In genomic region chr22:37318255-37319109, GRCh38 we compare ENCODE assay signal across 19 cellular contexts. TPM values are rescaled to one million over a fixed set of nuclear protein-coding genes. Genes with fewer than 3 reads are reported as not detected.
DNase-seq lines count a peak whose midpoint lies in the region; ATAC-seq, FAIRE-seq and TF ChIP-seq lines count a peak whose summit lies in the region.
"Had no signal": no experiment of that assay in that cellular context is flagged by ENCODE, and none has a peak within 500 bp of the region (broad histone marks: within the 10 kb centered on the region; RNA-seq: fewer than 3 reads in every experiment).

No MANE protein-coding gene starts in this region.

- H4K20me1 ChIP-seq in H9 (ENCODE audit: control insufficient read depth, insufficient read depth, insufficient read length) (no peaks in the 10 kb centered on the region), keratinocyte (ENCODE audit: control insufficient read depth, extremely low read depth, insufficient read depth, low read length) (no peaks in the 10 kb centered on the region)

- dilution Hi-C loops in keratinocyte (cut with MboI; ENCODE audit: extremely low pct_ligation_motif_present, low sequenced_read_pairs), result no loop called here

- H4K91ac ChIP-seq in H9 (ENCODE audit: insufficient read length, low read depth, low read length), result no peak overlapping the region

- no peak overlapping the region for H2BK12ac ChIP-seq in H9 (ENCODE audit: insufficient read length, low read depth, low read length)

- no peaks in the 10 kb centered on the region for H3K79me1 ChIP-seq in H9 (ENCODE audit: insufficient read depth, low read depth, low read length, poor library complexity, severe bottlenecking)

- H3K4me3 Mint-ChIP-seq in H9, result no peak overlapping the region; a peak in 1 of 5 replicates
- H3K4me3 Mint-ChIP-seq: CD4-positive, alpha-beta memory T cell; dendritic cell treated with granulocyte-macrophage colony-stimulating factor and Interleukin-4, amounts not matched to agents 40 ng/mL and 50 ng/mL, for 4 days; mesothelial cell of epicardium; neural crest cell had no signal

- no peak overlapping the region for H2BK20ac ChIP-seq in H9 (ENCODE audit: low read depth, low read length, poor library complexity, severe bottlenecking)

- no peak overlapping the region for H4K8ac ChIP-seq in H9 (replicated peaks; ENCODE audit: insufficient read length, low read depth, low read length)

- no CpG with 5 or more reads among the region's 18 CpGs for WGBS in H9 (ENCODE audit: extremely low coverage, insufficient read length, low lambda C conversion rate)
- WGBS in stomach, 5 donors, result 77 to 83% (median 78%) methylated on average over 15 to 18 of the region's 18 CpGs

- no peak overlapping the region for H2AK5ac ChIP-seq in H9 (ENCODE audit: insufficient read length, low read length)

- H3K9ac ChIP-seq in H9 (ENCODE audit: extremely low read depth, insufficient read length, low read length), result no peak overlapping the region
- no peak overlapping the region for H3K9ac ChIP-seq in keratinocyte (ENCODE audit: control insufficient read depth, extremely low read depth, insufficient read depth, low read length)

- H2AFZ ChIP-seq in H9 (ENCODE audit: low read length), result no peak overlapping the region
- no peak overlapping the region for H2AFZ ChIP-seq in keratinocyte (ENCODE audit: control insufficient read depth, low read length)

- H3K36me3 ChIP-seq in WERI-Rb-1 (no peaks in the 10 kb centered on the region), keratinocyte (ENCODE audit: control insufficient read depth in 2 of 2, extremely low read depth in 1 of 2, insufficient read depth in 2 of 2, low read length in 2 of 2) (no peaks in the 10 kb centered on the region), stomach (no peaks in the 10 kb centered on the region)
- H3K36me3 ChIP-seq: breast epithelium had no signal

- H3K4me1 Mint-ChIP-seq in H9, result peaks cover 10 to 17% of the 10 kb centered on the region in 2 experiments
- H3K4me1 Mint-ChIP-seq: neural crest cell had no signal

- H3K27me3 Mint-ChIP-seq in H9 (ENCODE audit: low read depth), result peaks cover 43% of the 10 kb centered on the region

- DNase-seq in 8988T, result peak; percentile 73
- no peak for DNase-seq in H9
- DNase-seq in WERI-Rb-1, result no peak
- DNase-seq in keratinocyte (ENCODE audit: low read depth, low spot score), result no peak
- no peak for DNase-seq in pons (ENCODE audit: low spot score)
- DNase-seq in stomach, result no peak
- no peak for DNase-seq in ACHN
- DNase-seq: activated CD4-positive, CD25-positive, alpha-beta regulatory T cell treated with anti-CD3 and anti-CD28 coated beads, Interleukin-2, amount 50 U/mL, for 72 hours; activated CD8-positive, alpha-beta memory T cell treated with anti-CD3 and anti-CD28 coated beads for 24 hours; DMS79; NCI-H526 treated with DMSO at 0.1 percent for 48 hours; stimulated activated CD4-positive, alpha-beta T cell treated with anti-CD3 and anti-CD28 coated beads, Interleukin-15, amount 100 ng/mL, for 24 hours had no signal

- H3K79me2 ChIP-seq in H9 (ENCODE audit: insufficient read depth, low read length) (no peaks in the 10 kb centered on the region), keratinocyte (ENCODE audit: control insufficient read depth, insufficient read depth, low read length) (no peaks in the 10 kb centered on the region)

- no peak overlapping the region for H3T11ph ChIP-seq in H9 (ENCODE audit: low read length)

- H2BK5ac ChIP-seq in H9 (ENCODE audit: insufficient read length, low read length), result no peak overlapping the region

- H2BK120ac ChIP-seq in H9 (ENCODE audit: low read depth, low read length, poor library complexity, severe bottlenecking), result no peak overlapping the region

- in situ Hi-C loops in ACHN (cut with HindIII; ENCODE audit: low pct_ligation_motif_present, low pct_unique_long_range_greater_than_20kb, low sequenced_read_pairs), result no loop called here

- H4K5ac ChIP-seq in H9 (ENCODE audit: insufficient read length, low read depth, low read length), result no peak overlapping the region

- no peak overlapping the region for H3K56ac ChIP-seq in H9 (ENCODE audit: insufficient read length, low read depth, low read length)

- H3K4ac ChIP-seq in H9 (ENCODE audit: low read depth, low read length), result no peak overlapping the region

- intact Hi-C loops in stomach (cut with DNase I; ENCODE audit: low total_unique reads), result loop anchor here (10.0 kb wide), 1 partner anchor 116 kb away; no protein-coding TSS in a partner anchor

- no peak overlapping the region for H3K4me3 ChIP-seq in WERI-Rb-1 (ENCODE audit: low read depth, low read length)
- H3K4me3 ChIP-seq in keratinocyte (ENCODE audit: control insufficient read depth in 2 of 3, extremely low read depth in 1 of 3, insufficient read depth in 2 of 3, low read depth in 1 of 3, low read length in 3 of 3), result no peak overlapping the region
- H3K4me3 ChIP-seq in stomach, result no peak overlapping the region
- H3K4me3 ChIP-seq: breast epithelium had no signal

- no peak overlapping the region for H2BK15ac ChIP-seq in H9 (ENCODE audit: low read depth, low read length)

- H3K27me3 ChIP-seq in H9 (ENCODE audit: insufficient read depth, low read length) (no peaks in the 10 kb centered on the region), WERI-Rb-1 (ENCODE audit: insufficient read depth, low read depth, severe bottlenecking) (no peaks in the 10 kb centered on the region), keratinocyte (ENCODE audit: control insufficient read depth, extremely low read depth, insufficient read depth, low read length) (no peaks in the 10 kb centered on the region), stomach (peaks cover 0 to 83% (median 0%) of the 10 kb centered on the region in 3 donors)
- H3K27me3 ChIP-seq: breast epithelium had no signal

- H3K27ac Mint-ChIP-seq in H9, result no peak overlapping the region; a peak in 1 of 7 replicates
- H3K27ac Mint-ChIP-seq: dendritic cell treated with granulocyte-macrophage colony-stimulating factor and Interleukin-4, amounts not matched to agents 40 ng/mL and 50 ng/mL, for 4 days; mesothelial cell of epicardium had no signal

- H3K18ac ChIP-seq in H9 (ENCODE audit: insufficient read length, low read depth, low read length), result no peak overlapping the region

- H3K9me3 ChIP-seq in H9 (ENCODE audit: control insufficient read depth, low read depth, low read length) (no peaks in the 10 kb centered on the region), WERI-Rb-1 (ENCODE audit: severe bottlenecking) (no peaks in the 10 kb centered on the region), keratinocyte (ENCODE audit: control insufficient read depth, low read depth, low read length) (no peaks in the 10 kb centered on the region), stomach (no peaks in the 10 kb centered on the region)
- H3K9me3 ChIP-seq: breast epithelium had no signal

- H3K36me3 Mint-ChIP-seq in H9 (ENCODE audit: insufficient read depth in 1 of 3, low read depth in 3 of 3), result no peaks in the 10 kb centered on the region
- H3K36me3 Mint-ChIP-seq: CD4-positive, alpha-beta memory T cell; mesothelial cell of epicardium had no signal

- TF ChIP-seq CTCF in H9 (conservative IDR thresholded peaks at IDR 0.05) (0 out of 3 replicates have a peak, but pooled peaks have one; percentile 25), WERI-Rb-1 (IDR thresholded peaks at IDR 0.05; ENCODE audit: low read depth, low read length) (peak; percentile 63), keratinocyte (optimal IDR thresholded peaks at IDR 0.05 in 1 of 3, IDR thresholded peaks at IDR 0.05 in 1 of 3, conservative IDR thresholded peaks at IDR 0.05 in 1 of 3; ENCODE audit: extremely low read depth in 1 of 3, insufficient read depth in 2 of 3, low read length in 3 of 3) (peak in 2 of 3 experiments; percentile 9 to 48), stomach (IDR thresholded peaks at IDR 0.05) (no peak)

- no peak overlapping the region for H3K23ac ChIP-seq in H9 (ENCODE audit: insufficient read length, low read depth, low read length)

- H3K27ac ChIP-seq in H9 (ENCODE audit: insufficient read length, low read depth, low read length), result no peak overlapping the region
- no peak overlapping the region for H3K27ac ChIP-seq in WERI-Rb-1
- no peak overlapping the region for H3K27ac ChIP-seq in keratinocyte (ENCODE audit: control insufficient read depth, insufficient read depth, low read length)
- no peak overlapping the region for H3K27ac ChIP-seq in stomach

- TF ChIP-seq POLR2A in stomach (IDR thresholded peaks at IDR 0.05), result no peak

- H3K9me3 Mint-ChIP-seq in H9, result no peaks in the 10 kb centered on the region; a peak in 1 of 5 replicates
- H3K9me3 Mint-ChIP-seq: CD4-positive, alpha-beta memory T cell; dendritic cell treated with granulocyte-macrophage colony-stimulating factor and Interleukin-4, amounts not matched to agents 40 ng/mL and 50 ng/mL, for 4 days; mesothelial cell of epicardium; neural crest cell had no signal

- no peak for ATAC-seq in GM19463 (IDR thresholded peaks at IDR 0.05; ENCODE audit: unreplicated experiment)

- no peaks in the 10 kb centered on the region for H3K4me1 ChIP-seq in H9 (ENCODE audit: insufficient read depth, low read length)
- peaks cover 22% of the 10 kb centered on the region for H3K4me1 ChIP-seq in keratinocyte (ENCODE audit: control insufficient read depth, extremely low read depth, insufficient read depth, low read length)
- H3K4me1 ChIP-seq in stomach, result peaks cover 0 to 11% (median 4%) of the 10 kb centered on the region in 4 donors
- H3K4me1 ChIP-seq: breast epithelium had no signal

- no peaks in the 10 kb centered on the region for H3K23me2 ChIP-seq in H9 (ENCODE audit: insufficient read length, low read depth, low read length, poor library complexity, severe bottlenecking)

- no peak for TF ChIP-seq EP300 in stomach (IDR thresholded peaks at IDR 0.05)

- FAIRE-seq in keratinocyte (lab: Jason Lieb, UNC), result no peak
- FAIRE-seq: endothelial cell of umbilical vein had no signal

- no peaks in the 10 kb centered on the region for H3K9me1 ChIP-seq in keratinocyte (ENCODE audit: control insufficient read depth, extremely low read depth, insufficient read depth, low read length)

- H3K4me2 ChIP-seq in H9 (ENCODE audit: insufficient read depth, insufficient read length, low read length) (no peak overlapping the region), keratinocyte (ENCODE audit: control insufficient read depth, extremely low read depth, insufficient read depth, low read depth, low read length) (peak overlapping the region; percentile 22)

- H3K14ac ChIP-seq in H9 (ENCODE audit: insufficient read depth, low read length), result no peak overlapping the region

RNA-seq across cellular contexts. Expression of gene CYTH4, which starts 36.2 kb away (rescaled TPM):
- not detected in 2 replicates for total RNA-seq in H9 (2021)
- 0.05 to 0.12 TPM (median 0.06 TPM) in 3 replicates for polyA plus RNA-seq in keratinocyte
- polyA plus RNA-seq in keratinocyte (2011; ENCODE audit: low read depth), result not detected
- 0.02 TPM in 1 of 2 replicates, not detected in the other for polyA plus RNA-seq in keratinocyte (2011; cell fraction: cytosol; rRNA removed)
- 0.09 TPM in 1 of 2 replicates, not detected in the other for polyA plus RNA-seq in keratinocyte (2011; cell fraction: nucleus; rRNA removed)
- not detected in 2 replicates for polyA plus RNA-seq in keratinocyte (2012; ENCODE audit: low replicate concordance)
- not detected in 3 replicates for polyA minus RNA-seq in keratinocyte
- polyA minus RNA-seq in keratinocyte (2011; cell fraction: cytosol; rRNA and poly(A)+ RNA removed), result not detected
- not detected in 2 replicates for polyA minus RNA-seq in keratinocyte (2011; cell fraction: nucleus; rRNA and poly(A)+ RNA removed)
- total RNA-seq in stomach, result 10 to 100 TPM in 2 of 5 donors, 1 to 10 TPM in 2, not detected in 1; 4.2 to 77.0 (median 12.5) TPM
- 1 to 10 TPM; 1.9 to 6.0 (median 5.0) TPM for polyA plus RNA-seq in stomach
- total RNA-seq: endothelial cell of umbilical vein, mesothelial cell of epicardium, neural crest cell had no signal

Comparison
In these comparisons a context has a peak if more than half of its experiments do, and no peak if none do; other contexts are left out.
1. CTCF ChIP-seq: peak in H9 (single experiment), WERI-Rb-1 (single experiment) and keratinocyte (2 of 3); none in stomach (0 of 7).